ENCODE assay signal across 11 cellular contexts in the genomic region with DNA sequence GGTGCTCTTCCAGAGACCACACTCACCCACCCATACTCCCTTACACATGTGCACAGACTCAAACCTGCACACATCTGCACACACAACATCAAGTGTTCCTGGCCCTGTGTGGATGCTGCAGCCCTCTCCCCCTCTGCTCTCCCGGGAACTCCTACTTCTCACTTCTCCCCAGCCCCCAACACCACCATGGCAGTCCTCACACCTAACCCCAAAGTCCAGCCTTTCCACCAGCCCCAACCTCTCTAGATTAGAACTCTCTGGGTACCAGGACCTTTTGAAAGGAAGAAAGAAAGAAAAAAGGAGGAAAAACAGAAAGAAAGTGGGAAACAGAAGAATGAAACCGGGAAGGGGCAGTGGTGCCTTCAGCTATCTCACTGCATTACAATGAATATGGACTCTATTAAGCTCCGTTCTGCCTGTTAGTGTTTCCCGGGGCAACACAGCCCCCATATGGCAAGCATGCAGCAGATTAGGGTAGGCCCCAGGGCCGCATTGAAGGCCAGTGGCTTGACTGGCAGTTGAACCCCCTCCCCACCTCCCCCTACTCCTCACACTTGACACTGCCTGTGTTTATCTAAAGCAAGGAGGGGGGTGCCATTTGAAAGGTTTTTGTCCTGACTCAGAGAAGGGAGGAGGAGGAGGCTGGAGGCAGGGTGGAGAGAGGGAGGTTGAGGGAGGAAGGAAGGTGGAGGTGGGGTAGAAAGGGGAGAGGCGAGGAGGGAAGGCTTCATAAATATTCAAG. TPM values are rescaled to one million over a fixed set of nuclear protein-coding genes. Genes with fewer than 3 reads are reported as not detected.
DNase-seq lines count a peak whose midpoint lies in the region; ATAC-seq and TF ChIP-seq lines count a peak whose summit lies in the region.
"Had no signal": no experiment of that assay in that cellular context is flagged by ENCODE, and none has a peak within 500 bp of the region (broad histone marks: within the 10 kb centered on the region; RNA-seq: fewer than 3 reads in every experiment).

No MANE protein-coding gene starts in this region.

- H3K4me3 ChIP-seq in breast epithelium (peak overlapping the region in 1 of 3 donors; percentile 35), mammary epithelial cell (replicated peaks in 1 of 3; ENCODE audit: insufficient read depth in 1 of 3, low read depth in 2 of 3, low read length in 3 of 3) (no peak overlapping the region), thyroid gland (replicated peaks in 1 of 3) (no peak overlapping the region)

- no peak overlapping the region for H3K4me3 Mint-ChIP-seq in activated naive CD8-positive, alpha-beta T cell treated with anti-CD3 and anti-CD28 coated beads for 36 hours

- H3K27me3 ChIP-seq in breast epithelium (no peaks in the 10 kb centered on the region), mammary epithelial cell (ENCODE audit: insufficient read depth, low read length) (no peaks in the 10 kb centered on the region), thyroid gland (no peaks in the 10 kb centered on the region)

- in situ Hi-C loops in mammary epithelial cell (cut with MboI; ENCODE audit: low sequenced_read_pairs in 2 of 2) = no loop called here

- no peak overlapping the region for H3K4me2 ChIP-seq in mammary epithelial cell (ENCODE audit: insufficient read depth, low read depth, low read length)

- CTCF ChIA-PET in mammary epithelial cell (lab: Charles Lee; ENCODE audit: low non-redundant PET) = no interaction called here

- no peaks in the 10 kb centered on the region for H4K20me1 ChIP-seq in mammary epithelial cell (ENCODE audit: insufficient read depth, low read length)

- H3K9me3 ChIP-seq in breast epithelium = no peaks in the 10 kb centered on the region
- no peaks in the 10 kb centered on the region for H3K9me3 ChIP-seq in mammary epithelial cell (replicated peaks; ENCODE audit: insufficient read depth, low read length)
- H3K9me3 ChIP-seq in thyroid gland = no peaks in the 10 kb centered on the region

- no peak for DNase-seq in breast epithelium (ENCODE audit: low spot score in 2 of 2)
- DNase-seq in mammary epithelial cell = no peak
- DNase-seq in activated naive CD8-positive, alpha-beta T cell treated with anti-CD3 and anti-CD28 coated beads for 36 hours = no peak
- DNase-seq in kidney tubule cell (ENCODE audit: low spot score) = peak; percentile 50
- no peak for DNase-seq in thyroid gland
- no peak for DNase-seq in stimulated activated CD4-positive, alpha-beta T cell treated with anti-CD3 and anti-CD28 coated beads, Interleukin-4, amount 100 ng/mL, for 24 hours
- DNase-seq in DMS53 treated with DMSO at 0.1 percent for 48 hours (lab: John Stamatoyannopoulos, UW; ENCODE audit: unreplicated experiment) = no peak
- DNase-seq: naive thymus-derived CD4-positive, alpha-beta T cell; SHP77 treated with DMSO at 0.1 percent for 48 hours had no signal

- WGBS in mammary epithelial cell (ENCODE audit: low coverage, missing lambda C conversion rate) = 88% methylated on average over 6 of the region's 6 CpGs
- 53 to 68% methylated on average over 6 of the region's 6 CpGs for WGBS in thyroid gland, 2 donors

- TF ChIP-seq CTCF in breast epithelium (IDR thresholded peaks at IDR 0.05) = no peak
- no peak for TF ChIP-seq CTCF in mammary epithelial cell (conservative IDR thresholded peaks at IDR 0.05 in 1 of 2, IDR thresholded peaks at IDR 0.05 in 1 of 2; ENCODE audit: extremely low read depth in 1 of 2, insufficient read depth in 1 of 2, low read depth in 1 of 2, low read length in 2 of 2)
- TF ChIP-seq CTCF in thyroid gland (IDR thresholded peaks at IDR 0.05) = no peak

- TF ChIP-seq POLR2A in breast epithelium (IDR thresholded peaks at IDR 0.05) = no peak
- TF ChIP-seq POLR2A in thyroid gland (IDR thresholded peaks at IDR 0.05) = no peak

- dilution Hi-C loops in mammary epithelial cell (cut with HindIII; ENCODE audit: low sequenced_read_pairs) = no loop called here

- no peak overlapping the region for H2AFZ ChIP-seq in mammary epithelial cell (ENCODE audit: low read depth, low read length)

- H3K9ac ChIP-seq in mammary epithelial cell (ENCODE audit: insufficient read depth, low read length) = no peak overlapping the region

- H3K27ac ChIP-seq in breast epithelium (peak overlapping the region; percentile 91 to 92), mammary epithelial cell (ENCODE audit: insufficient read depth, low read depth, low read length) (no peak overlapping the region), thyroid gland (peak overlapping the region in 2 of 3 donors; percentile 53 to 54)

- H3K27ac Mint-ChIP-seq in activated naive CD8-positive, alpha-beta T cell treated with anti-CD3 and anti-CD28 coated beads for 36 hours = peak overlapping the region; percentile 27
- H3K27ac Mint-ChIP-seq: naive thymus-derived CD4-positive, alpha-beta T cell had no signal

- no peak for ATAC-seq in GM21737 (IDR thresholded peaks at IDR 0.05; ENCODE audit: unreplicated experiment)
- ATAC-seq: naive thymus-derived CD4-positive, alpha-beta T cell had no signal

- no peaks in the 10 kb centered on the region for H3K36me3 Mint-ChIP-seq in activated naive CD8-positive, alpha-beta T cell treated with anti-CD3 and anti-CD28 coated beads for 36 hours
- H3K36me3 Mint-ChIP-seq: naive thymus-derived CD4-positive, alpha-beta T cell had no signal

- H3K27me3 Mint-ChIP-seq in activated naive CD8-positive, alpha-beta T cell treated with anti-CD3 and anti-CD28 coated beads for 36 hours = peaks cover 11% of the 10 kb centered on the region

- H3K79me2 ChIP-seq in mammary epithelial cell (ENCODE audit: insufficient read depth, low read length) = no peaks in the 10 kb centered on the region

- no TSS peak for BruUV-seq in mammary epithelial cell (replicated peaks; lab: Mats Ljungman, UMichigan)

- H3K9me3 Mint-ChIP-seq in activated naive CD8-positive, alpha-beta T cell treated with anti-CD3 and anti-CD28 coated beads for 36 hours = no peaks in the 10 kb centered on the region

- H3K4me1 Mint-ChIP-seq in activated naive CD8-positive, alpha-beta T cell treated with anti-CD3 and anti-CD28 coated beads for 36 hours = peaks cover 10% of the 10 kb centered on the region

- no peaks in the 10 kb centered on the region for H3K36me3 ChIP-seq in breast epithelium
- no peaks in the 10 kb centered on the region for H3K36me3 ChIP-seq in mammary epithelial cell (ENCODE audit: insufficient read depth, low read length)
- H3K36me3 ChIP-seq in thyroid gland = no peaks in the 10 kb centered on the region

- intact Hi-C loops in breast epithelium (cut with DNase I; ENCODE audit: low total_unique reads) (no loop called here), mammary epithelial cell (cut with micrococcal nuclease) (no loop called here), thyroid gland (cut with DNase I) (no loop called here)

- H3K4me1 ChIP-seq in breast epithelium = peaks cover 0 to 13% of the 10 kb centered on the region in 2 donors
- H3K4me1 ChIP-seq in mammary epithelial cell (ENCODE audit: insufficient read depth, low read length) = no peaks in the 10 kb centered on the region
- H3K4me1 ChIP-seq in thyroid gland = peaks cover 20 to 63% of the 10 kb centered on the region in 2 donors

RNA-seq across cellular contexts. Expression of a gene that starts 30.1 kb away (rescaled TPM):
- 10 to 100 TPM; 48.8 to 56.6 (median 55.1) TPM for total RNA-seq in breast epithelium
- total RNA-seq in mammary epithelial cell = 10 to 100 TPM; 18.5 to 49.7 TPM
- 16.5 TPM for polyA plus RNA-seq in mammary epithelial cell
- polyA minus RNA-seq in mammary epithelial cell = 26.3 TPM
- total RNA-seq in activated naive CD8-positive, alpha-beta T cell treated with anti-CD3 and anti-CD28 coated beads for 36 hours = under 1 TPM in 1 of 2 experiments, not detected in 1; 0.44 TPM
- total RNA-seq in thyroid gland = 10 to 100 TPM; 40.2 to 68.3 (median 51.2) TPM
- total RNA-seq: endothelial cell of umbilical vein had no signal
- polyA plus RNA-seq: naive thymus-derived CD4-positive, alpha-beta T cell had no signal

Comparison
In these comparisons a context has a peak if more than half of its experiments do, and no peak if none do; other contexts are left out.
1. RNA of a gene that starts 30.1 kb away (total RNA-seq): 40.2 to 68.3 TPM in thyroid gland, 48.8 to 56.6 TPM in breast epithelium and 18.5 to 49.7 TPM in mammary epithelial cell; 0.44 TPM in activated naive CD8-positive, alpha-beta T cell treated with anti-CD3 and anti-CD28 coated beads for 36 hours; every median in the first group is over 10 times any median in the second.